8 cellular contexts compared by ENCODE assay signal in genomic region chr17:15171433-15172047, GRCh38.
DNase-seq lines count a peak whose midpoint lies in the region; ATAC-seq and TF ChIP-seq lines count a peak whose summit lies in the region.

No MANE protein-coding gene starts in this region.

- no peak overlapping the region for H3K27ac Mint-ChIP-seq in activated CD4-positive, alpha-beta T cell treated with anti-CD3 and anti-CD28 coated beads for 36 hours
- no peak overlapping the region for H3K27ac Mint-ChIP-seq in endothelial cell (ENCODE audit: unreplicated experiment)

- H3K27me3 Mint-ChIP-seq in activated CD4-positive, alpha-beta T cell treated with anti-CD3 and anti-CD28 coated beads for 36 hours = peaks cover 13% of the 10 kb centered on the region
- no peaks in the 10 kb centered on the region for H3K27me3 Mint-ChIP-seq in endothelial cell (ENCODE audit: unreplicated experiment)

- no peak overlapping the region for H3K27ac ChIP-seq in substantia nigra (ENCODE audit: low read depth, low read length, poor library complexity, severe bottlenecking)

- H3K4me3 Mint-ChIP-seq in activated CD4-positive, alpha-beta T cell treated with anti-CD3 and anti-CD28 coated beads for 36 hours = no peak overlapping the region
- no peak overlapping the region for H3K4me3 Mint-ChIP-seq in endothelial cell (ENCODE audit: unreplicated experiment)

- POLR2A ChIA-PET in activated CD4-positive, alpha-beta T cell treated with anti-CD3 and anti-CD28 coated beads for 36 hours (lab: Charles Lee) = no interaction called here

- no peaks in the 10 kb centered on the region for H3K9me3 Mint-ChIP-seq in activated CD4-positive, alpha-beta T cell treated with anti-CD3 and anti-CD28 coated beads for 36 hours (ENCODE audit: low read depth)
- H3K9me3 Mint-ChIP-seq in endothelial cell (ENCODE audit: unreplicated experiment) = no peaks in the 10 kb centered on the region

- CTCF ChIA-PET in activated CD4-positive, alpha-beta T cell treated with anti-CD3 and anti-CD28 coated beads for 36 hours (lab: Charles Lee) = interaction anchor here (0.9 kb wide), 1 partner anchor 8 kb away, joined by 3 read pairs; no protein-coding TSS in a partner anchor

- DNase-seq in activated CD4-positive, alpha-beta T cell treated with anti-CD3 and anti-CD28 coated beads for 36 hours = peak; percentile 59
- DNase-seq in activated CD4-positive, alpha-beta T cell treated with anti-CD3 and anti-CD28 coated beads for 4 hours = no peak
- DNase-seq in HK-2 (ENCODE audit: unreplicated experiment) (peak; percentile 60), SW480 (ENCODE audit: low spot score) (peak; percentile 61), endothelial cell (ENCODE audit: low spot score) (peak; percentile 85), medulla oblongata (ENCODE audit: extremely low spot score) (peak; percentile 82), substantia nigra (lab: John Stamatoyannopoulos, UW) (peak in 45 of 49 donors; percentile 4 to 72 (median 43)), T-helper 9 cell (no peak)

- ATAC-seq in activated CD4-positive, alpha-beta T cell treated with anti-CD3 and anti-CD28 coated beads for 36 hours = peak; percentile 42

- intact Hi-C loops in activated CD4-positive, alpha-beta T cell treated with anti-CD3 and anti-CD28 coated beads for 36 hours (cut with DNase I, micrococcal nuclease) = loop anchor here in 1 of 2 experiments (10.0 kb wide), 1 partner anchor 1577 kb away; no protein-coding TSS in a partner anchor

- H3K36me3 Mint-ChIP-seq in activated CD4-positive, alpha-beta T cell treated with anti-CD3 and anti-CD28 coated beads for 36 hours (ENCODE audit: low read depth) = no peaks in the 10 kb centered on the region
- no peaks in the 10 kb centered on the region for H3K36me3 Mint-ChIP-seq in endothelial cell (ENCODE audit: low read depth, unreplicated experiment)

- TF ChIP-seq CTCF in endothelial cell (IDR thresholded peaks at IDR 0.05; ENCODE audit: unreplicated experiment) = peak; percentile 79

- no peaks in the 10 kb centered on the region for H3K4me1 Mint-ChIP-seq in activated CD4-positive, alpha-beta T cell treated with anti-CD3 and anti-CD28 coated beads for 36 hours
- H3K4me1 Mint-ChIP-seq in endothelial cell (ENCODE audit: unreplicated experiment) = peaks cover 7% of the 10 kb centered on the region

Comparison
In these comparisons a context has a peak if more than half of its experiments do, and no peak if none do; other contexts are left out.
1. DNase-seq: peak in activated CD4-positive, alpha-beta T cell treated with anti-CD3 and anti-CD28 coated beads for 36 hours (single experiment), HK-2 (single experiment), SW480 (single experiment), endothelial cell (single experiment), medulla oblongata (single experiment) and substantia nigra (45 of 49); none in activated CD4-positive, alpha-beta T cell treated with anti-CD3 and anti-CD28 coated beads for 4 hours (0 of 2) and T-helper 9 cell (single experiment).